ENCODE assay signal across 20 cellular contexts in the genomic region with DNA sequence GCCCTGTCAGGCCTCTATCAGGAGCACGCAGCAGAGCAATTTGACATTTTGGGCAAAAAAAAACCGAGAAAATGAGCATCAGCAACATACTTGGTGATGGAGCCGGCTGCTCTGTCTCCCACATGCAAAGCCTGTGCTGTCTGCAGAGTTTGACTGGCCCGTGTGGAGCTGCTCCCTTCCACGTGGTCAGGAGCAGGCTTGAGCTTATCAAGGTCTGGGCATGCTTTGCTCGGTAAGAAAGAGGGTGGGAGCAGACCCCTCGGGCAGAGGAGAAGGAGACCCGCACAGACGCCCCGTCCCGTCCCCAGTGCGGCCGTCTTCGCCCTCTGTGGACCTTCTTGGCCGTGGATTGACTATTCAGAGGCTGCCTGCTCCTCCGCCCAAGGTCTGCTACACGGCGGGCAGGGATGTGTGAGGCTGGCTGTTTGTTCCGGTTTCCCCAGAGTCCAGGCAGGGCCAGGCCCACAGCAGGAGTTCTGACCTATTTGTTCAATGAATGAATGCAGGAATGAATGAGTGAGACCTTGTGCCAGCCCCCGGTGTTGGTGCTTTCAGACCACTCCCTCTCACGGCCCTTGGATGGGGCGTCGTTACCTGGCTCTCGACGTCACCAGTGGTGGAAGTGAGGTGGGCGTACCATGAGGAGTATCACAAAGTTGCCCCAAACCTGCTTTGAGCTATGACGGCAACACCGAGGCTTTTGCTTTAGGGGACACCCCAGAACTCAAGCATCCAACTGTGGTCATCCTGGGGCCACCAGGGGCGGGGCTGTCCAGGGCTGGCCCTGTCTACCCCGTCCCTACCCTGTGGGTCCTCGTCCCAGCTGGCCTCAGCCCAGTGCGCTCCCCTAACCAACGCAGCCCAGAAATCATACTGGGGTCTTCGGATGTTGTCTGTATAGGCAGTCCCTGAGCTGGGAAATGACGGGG. TPM values are rescaled to one million over a fixed set of nuclear protein-coding genes. Genes with fewer than 3 reads are reported as not detected.
"Had no signal": no experiment of that assay in that cellular context is flagged by ENCODE, and none has a peak within 500 bp of the region (broad histone marks: within the 10 kb centered on the region; RNA-seq: fewer than 3 reads in every experiment).

No MANE protein-coding gene starts in this region.

- H3K27me3 Mint-ChIP-seq: activated naive CD8-positive, alpha-beta T cell had no signal

- H3K4me3 Mint-ChIP-seq: activated naive CD8-positive, alpha-beta T cell; activated T-cell treated with anti-CD3 and anti-CD28 coated beads, Interleukin-2, amount 50 U/mL, for 72 hours; naive thymus-derived CD4-positive, alpha-beta T cell; T-helper 2 cell treated with Interferon-gamma antibody and Interleukin-4, amounts not matched to agents 5 μg/mL and 100 μg/mL, for 36 hours had no signal

- H3K4me1 Mint-ChIP-seq: naive thymus-derived CD4-positive, alpha-beta T cell had no signal

- DNase-seq: activated CD4-positive, alpha-beta T cell treated with anti-CD3 and anti-CD28 coated beads, Interleukin-2, amount 50 U/mL, for 4 hours; activated gamma-delta T cell; activated T-cell treated with anti-CD3 and anti-CD28 coated beads, Interleukin-2, amount 50 U/mL, for 72 hours; foreskin fibroblast; mammary epithelial cell; naive thymus-derived CD4-positive, alpha-beta T cell; stimulated activated CD4-positive, alpha-beta T cell treated with anti-CD3 and anti-CD28 coated beads, Interleukin-12 subunit alpha, Interleukin-12 subunit beta, amount 100 ng/mL, for 4 hours; stimulated activated CD4-positive, alpha-beta T cell treated with anti-CD3 and anti-CD28 coated beads, Interleukin-2, amount 100 ng/mL, for 24 hours; stimulated activated naive CD8-positive, alpha-beta T cell treated with anti-CD3 and anti-CD28 coated beads, Interleukin-15, Interleukin-2, amounts not matched to agents 100 U/mL and 50 U/mL, for 24 hours; trophoblast cell had no signal

- H3K27ac ChIP-seq: epithelial cell of prostate, neutrophil, pancreas had no signal

- H3K4me3 ChIP-seq: dorsolateral prefrontal cortex, pancreas had no signal

- FAIRE-seq: bronchial epithelial cell, pancreas, TTC549 had no signal

- H3K9me3 Mint-ChIP-seq: activated T-cell treated with anti-CD3 and anti-CD28 coated beads, Interleukin-2, amount 50 U/mL, for 72 hours; T-helper 2 cell treated with Interferon-gamma antibody and Interleukin-4, amounts not matched to agents 5 μg/mL and 100 μg/mL, for 36 hours had no signal

- H3K9me3 ChIP-seq: neutrophil, pancreas had no signal

- H3K36me3 ChIP-seq: neutrophil, pancreas had no signal

- H3K27ac Mint-ChIP-seq: activated naive CD8-positive, alpha-beta T cell; activated T-cell treated with anti-CD3 and anti-CD28 coated beads, Interleukin-2, amount 50 U/mL, for 72 hours; naive thymus-derived CD4-positive, alpha-beta T cell; T-helper 2 cell treated with Interferon-gamma antibody and Interleukin-4, amounts not matched to agents 5 μg/mL and 100 μg/mL, for 36 hours had no signal

- H3K4me1 ChIP-seq: pancreas had no signal

- H3K36me3 Mint-ChIP-seq: activated naive CD8-positive, alpha-beta T cell; naive thymus-derived CD4-positive, alpha-beta T cell had no signal

- H3K27me3 ChIP-seq: dorsolateral prefrontal cortex, pancreas had no signal

RNA-seq across cellular contexts. Expression of a gene that starts 54.7 kb away (rescaled TPM):
- total RNA-seq: activated CD8-positive, alpha-beta memory T cell treated with anti-CD3 and anti-CD28 coated beads for 36 hours; activated T-cell treated with anti-CD3 and anti-CD28 coated beads, Interleukin-2, amount 50 U/mL, for 72 hours; mononuclear cell; naive thymus-derived CD4-positive, alpha-beta T cell had no signal
- polyA plus RNA-seq: naive thymus-derived CD4-positive, alpha-beta T cell had no signal
